In the genomic region with DNA sequence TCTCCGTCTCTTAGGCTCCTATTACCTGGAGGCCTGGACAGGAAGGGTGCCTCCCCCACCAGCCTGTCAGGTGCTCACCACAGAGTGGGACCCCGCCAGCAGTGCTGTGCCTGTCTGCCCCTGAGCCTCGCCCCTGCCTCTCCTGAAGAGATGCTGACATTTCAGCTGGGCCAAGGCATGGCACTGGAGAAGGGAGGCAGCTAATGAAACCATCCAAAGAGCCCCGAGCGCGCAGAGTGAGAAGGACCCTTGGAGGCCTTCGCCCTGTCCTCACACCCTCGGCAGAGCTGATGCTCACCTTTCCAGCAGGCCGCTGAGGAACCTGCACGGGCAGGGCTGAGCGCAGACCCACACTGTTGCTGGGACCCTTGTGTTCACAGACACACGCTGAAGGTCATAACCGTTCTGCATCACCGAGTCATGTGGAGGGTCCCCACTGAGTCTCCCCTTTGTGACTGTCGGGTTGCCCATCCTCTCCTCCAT, we compare ENCODE assay signal across 1 cellular context.
TF ChIP-seq lines count a peak whose summit lies in the region.

No MANE protein-coding gene starts in this region.

TF ChIP-seq in WTC11, 78 proteins besides CTCF, POLR2A, EP300 and RAD21 (continued from another document):
- TF ChIP-seq FOXK1 (CRISPR knock-in tag; IDR thresholded peaks at IDR 0.05) (no peak), ZNF423 (CRISPR knock-in tag; IDR thresholded peaks at IDR 0.05) (no peak), FOXP1 (CRISPR knock-in tag; IDR thresholded peaks at IDR 0.05; ENCODE audit: borderline replicate concordance) (no peak)
- TF ChIP-seq, protein P1, sequence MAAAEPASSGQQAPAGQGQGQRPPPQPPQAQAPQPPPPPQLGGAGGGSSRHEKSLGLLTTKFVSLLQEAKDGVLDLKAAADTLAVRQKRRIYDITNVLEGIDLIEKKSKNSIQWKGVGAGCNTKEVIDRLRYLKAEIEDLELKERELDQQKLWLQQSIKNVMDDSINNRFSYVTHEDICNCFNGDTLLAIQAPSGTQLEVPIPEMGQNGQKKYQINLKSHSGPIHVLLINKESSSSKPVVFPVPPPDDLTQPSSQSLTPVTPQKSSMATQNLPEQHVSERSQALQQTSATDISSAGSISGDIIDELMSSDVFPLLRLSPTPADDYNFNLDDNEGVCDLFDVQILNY (CRISPR knock-in tag; IDR thresholded peaks at IDR 0.05) = no peak
- TF ChIP-seq, protein P2, sequence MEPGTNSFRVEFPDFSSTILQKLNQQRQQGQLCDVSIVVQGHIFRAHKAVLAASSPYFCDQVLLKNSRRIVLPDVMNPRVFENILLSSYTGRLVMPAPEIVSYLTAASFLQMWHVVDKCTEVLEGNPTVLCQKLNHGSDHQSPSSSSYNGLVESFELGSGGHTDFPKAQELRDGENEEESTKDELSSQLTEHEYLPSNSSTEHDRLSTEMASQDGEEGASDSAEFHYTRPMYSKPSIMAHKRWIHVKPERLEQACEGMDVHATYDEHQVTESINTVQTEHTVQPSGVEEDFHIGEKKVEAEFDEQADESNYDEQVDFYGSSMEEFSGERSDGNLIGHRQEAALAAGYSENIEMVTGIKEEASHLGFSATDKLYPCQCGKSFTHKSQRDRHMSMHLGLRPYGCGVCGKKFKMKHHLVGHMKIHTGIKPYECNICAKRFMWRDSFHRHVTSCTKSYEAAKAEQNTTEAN (CRISPR knock-in tag; IDR thresholded peaks at IDR 0.05) = no peak
- TF ChIP-seq, protein P3, sequence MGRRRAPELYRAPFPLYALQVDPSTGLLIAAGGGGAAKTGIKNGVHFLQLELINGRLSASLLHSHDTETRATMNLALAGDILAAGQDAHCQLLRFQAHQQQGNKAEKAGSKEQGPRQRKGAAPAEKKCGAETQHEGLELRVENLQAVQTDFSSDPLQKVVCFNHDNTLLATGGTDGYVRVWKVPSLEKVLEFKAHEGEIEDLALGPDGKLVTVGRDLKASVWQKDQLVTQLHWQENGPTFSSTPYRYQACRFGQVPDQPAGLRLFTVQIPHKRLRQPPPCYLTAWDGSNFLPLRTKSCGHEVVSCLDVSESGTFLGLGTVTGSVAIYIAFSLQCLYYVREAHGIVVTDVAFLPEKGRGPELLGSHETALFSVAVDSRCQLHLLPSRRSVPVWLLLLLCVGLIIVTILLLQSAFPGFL (CRISPR knock-in tag; IDR thresholded peaks at IDR 0.05; ENCODE audit: borderline replicate concordance) = no peak
